Comparison of ENCODE assay signal across 30 cellular contexts in the genomic region with DNA sequence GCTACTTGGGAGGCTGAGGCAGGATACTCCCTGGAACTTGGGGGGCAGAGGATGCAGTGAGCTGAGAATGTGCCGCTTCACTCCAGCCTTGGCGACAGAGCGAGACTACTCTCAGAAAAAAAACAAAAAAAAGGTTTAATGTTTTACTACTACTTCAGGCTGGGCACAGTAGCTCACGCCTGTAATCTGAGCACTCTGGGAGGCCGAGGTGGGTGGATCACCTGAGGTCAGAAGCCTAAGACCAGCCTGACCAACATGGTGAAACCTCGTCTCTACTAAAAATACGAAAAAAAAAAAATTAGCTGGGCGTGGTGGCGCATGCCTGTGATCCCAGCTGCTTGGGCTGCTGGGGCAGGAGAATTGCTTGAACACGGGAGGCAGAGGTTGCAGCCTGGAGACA.
"Had no signal": no experiment of that assay in that cellular context is flagged by ENCODE, and none has a peak within 500 bp of the region (broad histone marks: within the 10 kb centered on the region; RNA-seq: fewer than 3 reads in every experiment).

No MANE protein-coding gene starts in this region.

- ATAC-seq: activated naive CD4-positive, alpha-beta T cell treated with anti-CD3 and anti-CD28 coated beads, Interleukin-2, amount 50 U/mL, for 72 hours; activated T-cell treated with anti-CD3 and anti-CD28 coated beads, Interleukin-2, amount 50 U/mL, for 4 hours; body of pancreas; PC-3; WTC11 had no signal

- H3K4me1 Mint-ChIP-seq: WTC11 had no signal

- H3K4me3 Mint-ChIP-seq: activated CD4-positive, alpha-beta memory T cell treated with anti-CD3 and anti-CD28 coated beads for 36 hours; activated naive CD4-positive, alpha-beta T cell treated with anti-CD3 and anti-CD28 coated beads for 36 hours; activated T-cell treated with anti-CD3 and anti-CD28 coated beads, Interleukin-2, amount 50 U/mL, for 4 hours; activated T-helper 1 cell treated with anti-CD3 and anti-CD28 coated beads, Interleukin-12 subunit alpha, Interleukin-12 subunit beta, Interleukin-2, Interleukin-4 antibody, amounts not matched to agents 30 ng/mL and 10 ng/mL and 1 ng/mL, durations not matched to agents 14 hours and 24 hours and 36 hours; T-helper 2 cell treated with Interferon-gamma antibody and Interleukin-4, amounts not matched to agents 5 μg/mL and 100 μg/mL, for 36 hours; WTC11 had no signal

- H3K36me3 Mint-ChIP-seq: activated CD4-positive, alpha-beta memory T cell treated with anti-CD3 and anti-CD28 coated beads for 36 hours; activated naive CD4-positive, alpha-beta T cell treated with anti-CD3 and anti-CD28 coated beads, Interleukin-2, amount 50 U/mL, for 72 hours; WTC11 had no signal

- H3K27ac Mint-ChIP-seq: activated CD4-positive, alpha-beta memory T cell treated with anti-CD3 and anti-CD28 coated beads for 36 hours; activated naive CD4-positive, alpha-beta T cell treated with anti-CD3 and anti-CD28 coated beads for 36 hours; activated naive CD4-positive, alpha-beta T cell treated with anti-CD3 and anti-CD28 coated beads, Interleukin-2, amount 50 U/mL, for 72 hours; activated T-helper 1 cell treated with anti-CD3 and anti-CD28 coated beads, Interleukin-12 subunit alpha, Interleukin-12 subunit beta, Interleukin-2, Interleukin-4 antibody, amounts not matched to agents 30 ng/mL and 10 ng/mL and 1 ng/mL, durations not matched to agents 14 hours and 24 hours and 36 hours; T-helper 2 cell treated with Interferon-gamma antibody and Interleukin-4, amounts not matched to agents 5 μg/mL and 100 μg/mL, for 36 hours; WTC11 had no signal

- H3K9me3 ChIP-seq: adrenal gland, body of pancreas, breast epithelium, MG63 had no signal

- DNase-seq: activated CD4-positive, alpha-beta memory T cell treated with anti-CD3 and anti-CD28 coated beads for 36 hours; activated CD4-positive, alpha-beta T cell treated with anti-CD3 and anti-CD28 coated beads for 4 hours; activated CD4-positive, alpha-beta T cell treated with anti-CD3 and anti-CD28 coated beads, Interleukin-2, amount 50 U/mL, for 1 hour; activated CD4-positive, CD25-positive, alpha-beta regulatory T cell treated with anti-CD3 and anti-CD28 coated beads, Interleukin-2, amount 50 U/mL, for 72 hours; activated CD8-positive, alpha-beta memory T cell treated with anti-CD3 and anti-CD28 coated beads, Interleukin-2, amount 50 U/mL, for 4 hours; activated gamma-delta T cell treated with Interleukin-2 at 50 U/mL for 16 hours; activated naive CD4-positive, alpha-beta T cell treated with anti-CD3 and anti-CD28 coated beads for 36 hours; activated T-cell treated with anti-CD3 and anti-CD28 coated beads for 4 hours; activated T-cell treated with anti-CD3 and anti-CD28 coated beads, Interleukin-2, amount 50 U/mL, for 4 hours; adrenal gland; body of pancreas; Kasumi-1; KG1; MG63; NCI-H1048; NCI-H1105 treated with DMSO at 0.1 percent for 48 hours; NCI-H1436; NCI-H1694; NCI-H1930; NCI-H2081 treated with DMSO at 0.1 percent for 48 hours; NCI-H345; NCI-H524 treated with DMSO at 0.1 percent for 48 hours; NK-92 treated with Interleukin-12 subunit alpha and Interleukin-12 subunit beta, amount 100 ng/mL, for 24 hours; PC-3; Right ventricle myocardium superior had no signal

- H3K4me3 ChIP-seq: adrenal gland, body of pancreas, breast epithelium, MG63 had no signal
